Comparison of ENCODE assay signal across 1 cellular context in genomic region chr13:94327318-94327717, GRCh38.
A peak's percentile ranks its signal among the peaks of the same experiment; 100 is the strongest.
TF ChIP-seq lines count a peak whose summit lies in the region.

No MANE protein-coding gene starts in this region.

TF ChIP-seq in GM12878, 131 proteins besides CTCF, POLR2A, EP300 and RAD21 (continued from another document):
- TF ChIP-seq PRDM15 (CRISPR knock-in tag; IDR thresholded peaks at IDR 0.05) (no peak), NFIC (IDR thresholded peaks at IDR 0.05; ENCODE audit: low read depth, low read length) (peak; percentile 83), RUNX3 (IDR thresholded peaks at IDR 0.05; ENCODE audit: low read length) (peak; percentile 95), LARP7 (IDR thresholded peaks at IDR 0.05) (no peak), IKZF2 (IDR thresholded peaks at IDR 0.05) (peak in 1 of 2 experiments; percentile 16; a peak in 1 of 4 replicates), HDGF (IDR thresholded peaks at IDR 0.05) (no peak), MEF2B (IDR thresholded peaks at IDR 0.05; ENCODE audit: partially characterized antibody, poor library complexity, severe bottlenecking) (no peak), NR2C1 (IDR thresholded peaks at IDR 0.05) (no peak), HDAC2 (IDR thresholded peaks at IDR 0.05) (no peak), TCF3 (IDR thresholded peaks at IDR 0.05; ENCODE audit: borderline replicate concordance, insufficient read depth, low read depth, low read length) (peak; percentile 69; the same call in 1 of the 2 replicates), ATF2 (IDR thresholded peaks at IDR 0.05; ENCODE audit: low read length) (peak; percentile 63; the same call in 1 of the 2 replicates), ZNF274 (IDR thresholded peaks at IDR 0.05; ENCODE audit: insufficient read depth, insufficient read length) (no peak), EED (IDR thresholded peaks at IDR 0.05; ENCODE audit: low read depth) (peak; percentile 64; the same call in 1 of the 2 replicates), KAT2A (conservative IDR thresholded peaks at IDR 0.05; ENCODE audit: control insufficient read depth, low read depth, low read length) (no peak), CBX5 (IDR thresholded peaks at IDR 0.05; ENCODE audit: low read depth) (peak; percentile 56; the same call in 1 of the 2 replicates), YY1 (IDR thresholded peaks at IDR 0.05; ENCODE audit: low read depth, low read length) (no peak), SPI1 (IDR thresholded peaks at IDR 0.05; ENCODE audit: borderline replicate concordance, insufficient read depth, low read depth, low read length) (peak; percentile 54), ETV6 (conservative IDR thresholded peaks at IDR 0.05 in 1 of 2, IDR thresholded peaks at IDR 0.05 in 1 of 2; ENCODE audit: borderline replicate concordance in 1 of 2, low read depth in 1 of 2) (peak in 1 of 2 experiments; percentile 75; a peak in 1 of 4 replicates), WRNIP1 (IDR thresholded peaks at IDR 0.05; ENCODE audit: borderline replicate concordance, low read depth, low read length) (no peak), NBN (IDR thresholded peaks at IDR 0.05) (no peak), BCL11A (IDR thresholded peaks at IDR 0.05; ENCODE audit: low read depth, low read length) (no peak), SKIL (IDR thresholded peaks at IDR 0.05; ENCODE audit: low read depth, poor library complexity, severe bottlenecking) (peak; percentile 38), CREB1 (IDR thresholded peaks at IDR 0.05; ENCODE audit: low read depth) (peak; percentile 56), BHLHE40 (IDR thresholded peaks at IDR 0.05; ENCODE audit: borderline replicate concordance in 1 of 2, low read depth in 2 of 2, low read length in 1 of 2) (peak in 1 of 2 experiments; percentile 54; a peak in 1 of 4 replicates), TBL1XR1 (IDR thresholded peaks at IDR 0.05; ENCODE audit: low read depth, low read length) (peak; percentile 89; the same call in 1 of the 2 replicates), PAX5 (IDR thresholded peaks at IDR 0.05; ENCODE audit: borderline replicate concordance, low read depth, low read length) (peak; percentile 64; the same call in 1 of the 2 replicates), GABPA (IDR thresholded peaks at IDR 0.05; ENCODE audit: low read depth) (0 out of 2 replicates have a peak, but pooled peaks have one; percentile 42), MTA3 (IDR thresholded peaks at IDR 0.05; ENCODE audit: borderline replicate concordance, low read length) (peak; percentile 56; the same call in 1 of the 2 replicates), POLR2AphosphoS5 (IDR thresholded peaks at IDR 0.05; ENCODE audit: low read length) (no peak), CREM (IDR thresholded peaks at IDR 0.05; ENCODE audit: low read depth) (peak; percentile 20; the same call in 1 of the 2 replicates), KDM1A (IDR thresholded peaks at IDR 0.05; ENCODE audit: borderline replicate concordance) (no peak), CHD2 (IDR thresholded peaks at IDR 0.05; ENCODE audit: borderline replicate concordance, low read depth, low read length) (no peak), TCF12 (IDR thresholded peaks at IDR 0.05; ENCODE audit: low read depth, low read length) (no peak)
- TF ChIP-seq, protein P1, sequence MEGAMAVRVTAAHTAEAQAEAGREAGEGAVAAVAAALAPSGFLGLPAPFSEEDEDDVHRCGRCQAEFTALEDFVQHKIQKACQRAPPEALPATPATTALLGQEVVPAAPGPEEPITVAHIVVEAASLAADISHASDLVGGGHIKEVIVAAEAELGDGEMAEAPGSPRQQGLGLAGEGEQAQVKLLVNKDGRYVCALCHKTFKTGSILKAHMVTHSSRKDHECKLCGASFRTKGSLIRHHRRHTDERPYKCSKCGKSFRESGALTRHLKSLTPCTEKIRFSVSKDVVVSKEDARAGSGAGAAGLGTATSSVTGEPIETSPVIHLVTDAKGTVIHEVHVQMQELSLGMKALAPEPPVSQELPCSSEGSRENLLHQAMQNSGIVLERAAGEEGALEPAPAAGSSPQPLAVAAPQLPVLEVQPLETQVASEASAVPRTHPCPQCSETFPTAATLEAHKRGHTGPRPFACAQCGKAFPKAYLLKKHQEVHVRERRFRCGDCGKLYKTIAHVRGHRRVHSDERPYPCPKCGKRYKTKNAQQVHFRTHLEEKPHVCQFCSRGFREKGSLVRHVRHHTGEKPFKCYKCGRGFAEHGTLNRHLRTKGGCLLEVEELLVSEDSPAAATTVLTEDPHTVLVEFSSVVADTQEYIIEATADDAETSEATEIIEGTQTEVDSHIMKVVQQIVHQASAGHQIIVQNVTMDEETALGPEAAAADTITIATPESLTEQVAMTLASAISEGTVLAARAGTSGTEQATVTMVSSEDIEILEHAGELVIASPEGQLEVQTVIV (IDR thresholded peaks at IDR 0.05; ENCODE audit: borderline replicate concordance, partially characterized antibody), result no peak
- TF ChIP-seq, protein P2, sequence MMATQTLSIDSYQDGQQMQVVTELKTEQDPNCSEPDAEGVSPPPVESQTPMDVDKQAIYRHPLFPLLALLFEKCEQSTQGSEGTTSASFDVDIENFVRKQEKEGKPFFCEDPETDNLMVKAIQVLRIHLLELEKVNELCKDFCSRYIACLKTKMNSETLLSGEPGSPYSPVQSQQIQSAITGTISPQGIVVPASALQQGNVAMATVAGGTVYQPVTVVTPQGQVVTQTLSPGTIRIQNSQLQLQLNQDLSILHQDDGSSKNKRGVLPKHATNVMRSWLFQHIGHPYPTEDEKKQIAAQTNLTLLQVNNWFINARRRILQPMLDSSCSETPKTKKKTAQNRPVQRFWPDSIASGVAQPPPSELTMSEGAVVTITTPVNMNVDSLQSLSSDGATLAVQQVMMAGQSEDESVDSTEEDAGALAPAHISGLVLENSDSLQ (IDR thresholded peaks at IDR 0.05), result no peak
- TF ChIP-seq, protein P3, sequence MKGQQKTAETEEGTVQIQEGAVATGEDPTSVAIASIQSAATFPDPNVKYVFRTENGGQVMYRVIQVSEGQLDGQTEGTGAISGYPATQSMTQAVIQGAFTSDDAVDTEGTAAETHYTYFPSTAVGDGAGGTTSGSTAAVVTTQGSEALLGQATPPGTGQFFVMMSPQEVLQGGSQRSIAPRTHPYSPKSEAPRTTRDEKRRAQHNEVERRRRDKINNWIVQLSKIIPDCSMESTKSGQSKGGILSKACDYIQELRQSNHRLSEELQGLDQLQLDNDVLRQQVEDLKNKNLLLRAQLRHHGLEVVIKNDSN (IDR thresholded peaks at IDR 0.05; ENCODE audit: borderline replicate concordance, extremely low read length, insufficient read depth, low read depth, low read length), result no peak
